ENCODE assay signal across 8 cellular contexts in genomic region chr14:23320584-23321571, GRCh38. TPM values are rescaled to one million over a fixed set of nuclear protein-coding genes. Genes with fewer than 3 reads are reported as not detected.
DNase-seq lines count a peak whose midpoint lies in the region; ATAC-seq and TF ChIP-seq lines count a peak whose summit lies in the region.

Gene PABPN1 (plus strand): TSS chr14:23321457. CDS start chr14:23321470, 13 bp downstream.

- CTCF ChIA-PET in PC-9 (lab: Charles Lee), result interaction anchor here (0.5 to 0.7 kb wide), 6 partner anchors 60 to 429 kb away, joined by 3 to 7 read pairs (median 5); no protein-coding TSS in a partner anchor

- H2AFZ ChIP-seq in PC-9, result peak within 1 kb of the TSS; percentile 78

- peak within 1 kb of the TSS; percentile 68 for H3K27ac ChIP-seq in PC-9
- peak within 1 kb of the TSS; percentile 86 for H3K27ac ChIP-seq in epithelial cell of prostate

- H4K20me1 ChIP-seq in PC-9 (ENCODE audit: insufficient read depth), result no peaks in the 10 kb centered on the region

- no peaks in the 10 kb centered on the region for H3K9me2 ChIP-seq in PC-9 (ENCODE audit: insufficient read depth)

- H3K4me1 ChIP-seq in PC-9 (replicated peaks; ENCODE audit: insufficient read depth) (peaks cover 15% of the 10 kb centered on the region), mucosa of descending colon (ENCODE audit: low read depth) (peaks cover 10% of the 10 kb centered on the region)

- ATAC-seq in GM21619 (IDR thresholded peaks at IDR 0.05; ENCODE audit: unreplicated experiment), result peak; percentile 90
- peak; percentile 93 for ATAC-seq in mucosa of descending colon

- DNase-seq in DMS153 (lab: John Stamatoyannopoulos, UW), result peak; percentile 100
- DNase-seq in Jurkat, Clone E6-1 (ENCODE audit: low read depth, low spot score), result peak; percentile 100
- DNase-seq in PC-9, result peak; percentile 95 to 98
- DNase-seq in activated T-cell treated with anti-CD3 and anti-CD28 coated beads, Interleukin-2, amount 50 U/mL, for 1 hour, result peak; percentile 94
- DNase-seq in epithelial cell of prostate (ENCODE audit: low read depth, low spot score), result peak; percentile 98
- peak; percentile 98 to 99 (median 99) for DNase-seq in mucosa of descending colon
- peak; percentile 93 for DNase-seq in stimulated activated CD8-positive, alpha-beta memory T cell treated with anti-CD3 and anti-CD28 coated beads, Interleukin-4, amount 100 ng/mL, for 24 hours (ENCODE audit: low read depth)

- peaks cover 10% of the 10 kb centered on the region; the same call in 1 of the 2 replicates for H3F3A ChIP-seq in PC-9 (ENCODE audit: insufficient read depth, low read depth)

- H3K36me3 ChIP-seq in PC-9 (ENCODE audit: low read depth), result peaks cover 20% of the 10 kb centered on the region; the same call in 1 of the 2 replicates
- H3K36me3 ChIP-seq in mucosa of descending colon (ENCODE audit: low read depth), result no peaks in the 10 kb centered on the region

- intact Hi-C loops in PC-9 (cut with micrococcal nuclease; ENCODE audit: unreplicated experiment), result loop anchor here (1.0 to 5.0 kb wide), 2 partner anchors 15 to 146 kb away; partner anchors contain the start of genes BCL2L2 and NGDN
- intact Hi-C loops in mucosa of descending colon (cut with DNase I, micrococcal nuclease), result loop anchor here in 1 of 2 donors (10.0 kb wide), 1 partner anchor 144 kb away; the partner anchor contains the start of gene NGDN

- no peaks in the 10 kb centered on the region for H3K9me3 ChIP-seq in PC-9 (ENCODE audit: insufficient read depth, low read depth)
- no peaks in the 10 kb centered on the region for H3K9me3 ChIP-seq in mucosa of descending colon

- H3K79me2 ChIP-seq in PC-9 (ENCODE audit: low read depth), result peaks cover 24% of the 10 kb centered on the region

- BruUV-seq in PC-9 (replicated peaks; lab: Mats Ljungman, UMichigan), result TSS peak; percentile 92

- H3K27me3 ChIP-seq in PC-9 (ENCODE audit: insufficient read depth, low read depth), result no peaks in the 10 kb centered on the region

- POLR2A ChIA-PET in PC-9 (lab: Charles Lee; ENCODE audit: unreplicated experiment), result interaction anchor here (0.6 to 1.1 kb wide), 6 partner anchors 14 to 1111 kb away, joined by 3 to 11 read pairs (median 4); partner anchors contain the start of genes ACIN1, BCL2L2 and C14orf119

- peak within 1 kb of the TSS; percentile 90 for H3K4me2 ChIP-seq in PC-9

- peak within 1 kb of the TSS; percentile 89 for H3K4me3 ChIP-seq in Jurkat, Clone E6-1 (ENCODE audit: low read length)
- H3K4me3 ChIP-seq in PC-9 (peak within 1 kb of the TSS; percentile 98), mucosa of descending colon (peak within 1 kb of the TSS; percentile 91)

- TF ChIP-seq CTCF in PC-9 (conservative IDR thresholded peaks at IDR 0.05) (no peak), mucosa of descending colon (IDR thresholded peaks at IDR 0.05) (no peak)

RNA-seq across cellular contexts. Expression of gene PABPN1, which starts in this region (rescaled TPM):
- 267 TPM for polyA plus RNA-seq in Jurkat, Clone E6-1 (2012; ENCODE audit: insufficient read depth, insufficient read length)
- total RNA-seq in PC-9 (2021) (107 and 142 TPM in 2 replicates), mucosa of descending colon (100 to 1,000 TPM; 157 to 185 (median 157) TPM)

Comparison
In these comparisons a context has a peak if more than half of its experiments do, and no peak if none do; other contexts are left out.
1. Peak in every context shown above with its lines: DNase-seq, ATAC-seq, H3K4me3 ChIP-seq and H3K27ac ChIP-seq.